In genomic region chr2:52474091-52474490, GRCh38 we compare ENCODE assay signal across 25 cellular contexts.
DNase-seq lines count a peak whose midpoint lies in the region; ATAC-seq, FAIRE-seq and TF ChIP-seq lines count a peak whose summit lies in the region.
"Had no signal": no experiment of that assay in that cellular context is flagged by ENCODE, and none has a peak within 500 bp of the region (broad histone marks: within the 10 kb centered on the region; RNA-seq: fewer than 3 reads in every experiment).

No MANE protein-coding gene starts in this region.

- no peaks in the 10 kb centered on the region for H3K27me3 Mint-ChIP-seq in CD4-positive, alpha-beta memory T cell
- H3K27me3 Mint-ChIP-seq: CD4-positive, CD25-positive, alpha-beta regulatory T cell had no signal

- H3K4me3 Mint-ChIP-seq in CD4-positive, alpha-beta memory T cell: no peak overlapping the region
- H3K4me3 Mint-ChIP-seq: CD14-positive monocyte; CD4-positive, CD25-positive, alpha-beta regulatory T cell; CD8-positive, alpha-beta T cell had no signal

- TF ChIP-seq POLR2A in body of pancreas (IDR thresholded peaks at IDR 0.05) (no peak), breast epithelium (IDR thresholded peaks at IDR 0.05) (no peak)

- H3K4me3 ChIP-seq in SJCRH30: no peak overlapping the region
- no peak overlapping the region for H3K4me3 ChIP-seq in body of pancreas
- H3K4me3 ChIP-seq in pancreas: no peak overlapping the region
- H3K4me3 ChIP-seq in breast epithelium: no peak overlapping the region
- H3K4me3 ChIP-seq in CD4-positive, alpha-beta memory T cell (ENCODE audit: low read length in 2 of 2): no peak overlapping the region
- H3K4me3 ChIP-seq: BLaER1, GM12878 had no signal

- POLR2A ChIA-PET in CD4-positive, alpha-beta memory T cell (lab: Charles Lee; ENCODE audit: partially characterized antibody): no interaction called here

- no peak overlapping the region for H3K27ac Mint-ChIP-seq in CD4-positive, alpha-beta memory T cell
- H3K27ac Mint-ChIP-seq: CD14-positive monocyte; CD4-positive, CD25-positive, alpha-beta regulatory T cell; CD8-positive, alpha-beta T cell had no signal

- H3K4me1 Mint-ChIP-seq in CD4-positive, alpha-beta memory T cell: no peaks in the 10 kb centered on the region
- H3K4me1 Mint-ChIP-seq: CD14-positive monocyte; CD4-positive, CD25-positive, alpha-beta regulatory T cell had no signal

- intact Hi-C loops in body of pancreas (cut with DNase I): no loop called here
- intact Hi-C loops in pancreas (cut with DNase I): no loop called here
- intact Hi-C loops in breast epithelium (cut with DNase I; ENCODE audit: low total_unique reads): no loop called here
- intact Hi-C loops in CD4-positive, alpha-beta memory T cell (cut with micrococcal nuclease): no loop called here

- no peak for DNase-seq in SJCRH30
- DNase-seq in body of pancreas: peak; percentile 16 to 51 (median 40)
- DNase-seq in left lobe of liver (ENCODE audit: low spot score): peak; percentile 48
- peak in 3 of 6 donors; percentile 12 to 30 (median 27) for DNase-seq in pancreas
- DNase-seq in breast epithelium (ENCODE audit: low spot score in 2 of 2): no peak
- no peak for DNase-seq in CD4-positive, alpha-beta memory T cell
- DNase-seq: 8988T; ACHN; BE2C; C1 segment of cervical spinal cord; Caco-2; Calu3; CD4-positive, CD25-positive, alpha-beta regulatory T cell; CD8-positive, alpha-beta T cell; DND-41; EL; GDM1 had no signal

- H3K4me1 ChIP-seq in SJCRH30 (peaks cover 26% of the 10 kb centered on the region), body of pancreas (peaks cover 15% of the 10 kb centered on the region), pancreas (peaks cover 0 to 3% (median 0%) of the 10 kb centered on the region in 3 donors), breast epithelium (no peaks in the 10 kb centered on the region)
- H3K4me1 ChIP-seq in CD4-positive, alpha-beta memory T cell (ENCODE audit: insufficient read depth, low read length): no peaks in the 10 kb centered on the region
- H3K4me1 ChIP-seq: BE2C, BLaER1, Caco-2 had no signal

- CTCF ChIA-PET in CD4-positive, alpha-beta memory T cell (lab: Charles Lee; ENCODE audit: partially characterized antibody): no interaction called here

- peak overlapping the region; percentile 34; the same call in 1 of the 2 replicates for H3K27ac ChIP-seq in SJCRH30
- peak overlapping the region in 1 of 4 donors; percentile 2 for H3K27ac ChIP-seq in body of pancreas
- no peak overlapping the region for H3K27ac ChIP-seq in pancreas
- no peak overlapping the region for H3K27ac ChIP-seq in breast epithelium
- no peak overlapping the region for H3K27ac ChIP-seq in CD4-positive, alpha-beta memory T cell (ENCODE audit: low read depth, low read length)
- H3K27ac ChIP-seq: BLaER1 had no signal

- H3K27me3 ChIP-seq in SJCRH30 (no peaks in the 10 kb centered on the region), body of pancreas (no peaks in the 10 kb centered on the region), pancreas (no peaks in the 10 kb centered on the region), breast epithelium (no peaks in the 10 kb centered on the region)
- no peaks in the 10 kb centered on the region for H3K27me3 ChIP-seq in CD4-positive, alpha-beta memory T cell (ENCODE audit: insufficient read depth, low read length)
- H3K27me3 ChIP-seq: BE2C, BLaER1 had no signal

- H3K9me3 Mint-ChIP-seq in CD4-positive, alpha-beta memory T cell: peaks cover 0 to 2% (median 0%) of the 10 kb centered on the region in 8 donors

- ATAC-seq in body of pancreas (peak; percentile 85), left lobe of liver (peak; percentile 87), pancreas (peak; percentile 82 to 93 (median 88)), GM19455 (IDR thresholded peaks at IDR 0.05; ENCODE audit: unreplicated experiment) (no peak)
- ATAC-seq: CD8-positive, alpha-beta T cell; GM12878 had no signal

- H3K9me3 ChIP-seq in SJCRH30 (replicated peaks) (no peaks in the 10 kb centered on the region), body of pancreas (no peaks in the 10 kb centered on the region), pancreas (no peaks in the 10 kb centered on the region), breast epithelium (no peaks in the 10 kb centered on the region)
- no peaks in the 10 kb centered on the region for H3K9me3 ChIP-seq in CD4-positive, alpha-beta memory T cell (ENCODE audit: control insufficient read depth in 1 of 2, low read length in 2 of 2)
- H3K9me3 ChIP-seq: BE2C, BLaER1 had no signal

- TF ChIP-seq CTCF in body of pancreas (IDR thresholded peaks at IDR 0.05) (no peak), pancreas (IDR thresholded peaks at IDR 0.05) (no peak), breast epithelium (IDR thresholded peaks at IDR 0.05) (no peak)

- WGBS in body of pancreas, 2 donors: 20 to 22% methylated on average over 1 of the region's 1 CpG
- WGBS in pancreas, 2 donors: 14 to 25% methylated on average over 1 of the region's 1 CpG

- no peaks in the 10 kb centered on the region for H3K36me3 Mint-ChIP-seq in CD4-positive, alpha-beta memory T cell
- H3K36me3 Mint-ChIP-seq: CD14-positive monocyte; CD4-positive, CD25-positive, alpha-beta regulatory T cell; CD8-positive, alpha-beta T cell had no signal

- no peak for FAIRE-seq in pancreas (lab: Jason Lieb, UNC)
- FAIRE-seq: A204.1, D721Med, GM12878, GM12892, GM18507 had no signal

- H3K36me3 ChIP-seq in SJCRH30 (no peaks in the 10 kb centered on the region), body of pancreas (replicated peaks in 1 of 2; ENCODE audit: insufficient read depth in 1 of 2, low read depth in 2 of 2) (no peaks in the 10 kb centered on the region), pancreas (no peaks in the 10 kb centered on the region), breast epithelium (no peaks in the 10 kb centered on the region)
- no peaks in the 10 kb centered on the region for H3K36me3 ChIP-seq in CD4-positive, alpha-beta memory T cell (ENCODE audit: insufficient read depth, low read length)
- H3K36me3 ChIP-seq: BE2C, BLaER1 had no signal

Comparison
In these comparisons a context has a peak if more than half of its experiments do, and no peak if none do; other contexts are left out.
1. DNase-seq: peak in body of pancreas (4 of 4) and left lobe of liver (single experiment); none in SJCRH30 (0 of 2), breast epithelium (0 of 2) and CD4-positive, alpha-beta memory T cell (0 of 5).